In the genomic region with DNA sequence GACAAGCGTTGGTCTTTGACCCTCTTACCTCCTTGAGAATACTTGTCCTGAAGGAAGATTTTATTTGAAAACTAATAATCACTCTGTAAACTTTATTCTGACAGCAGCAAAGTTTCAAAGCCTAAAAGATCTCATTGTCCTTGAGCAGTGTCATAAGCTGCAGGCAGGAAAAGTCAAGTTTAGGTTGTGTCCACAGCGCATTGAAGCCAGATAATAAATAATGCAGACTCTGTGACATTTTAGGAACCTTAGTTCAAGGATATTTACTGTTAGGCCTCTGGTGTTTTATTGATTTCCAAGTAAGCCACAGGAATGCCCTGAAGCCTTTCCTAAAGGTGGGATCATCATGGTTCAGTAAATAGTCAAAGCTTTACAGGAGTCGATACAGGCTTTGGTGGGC, we compare ENCODE assay signal across 13 cellular contexts.
DNase-seq lines count a peak whose midpoint lies in the region; ATAC-seq, FAIRE-seq and TF ChIP-seq lines count a peak whose summit lies in the region.
"Had no signal": no experiment of that assay in that cellular context is flagged by ENCODE, and none has a peak within 500 bp of the region (broad histone marks: within the 10 kb centered on the region; RNA-seq: fewer than 3 reads in every experiment).

No MANE protein-coding gene starts in this region.

- no peak for TF ChIP-seq POLR2A in HepG2 (IDR thresholded peaks at IDR 0.05; ENCODE audit: insufficient read depth in 1 of 2, low read depth in 2 of 2, low read length in 2 of 2)

- no peak for FAIRE-seq in HepG2 (lab: Jason Lieb, UNC)
- FAIRE-seq: H54 had no signal

- no peak overlapping the region for H3K9ac ChIP-seq in HepG2 (ENCODE audit: insufficient read depth, low read depth, low read length)

- no peak overlapping the region for H3K27ac Mint-ChIP-seq in Calu3 (ENCODE audit: unreplicated experiment)
- H3K27ac Mint-ChIP-seq in WTC11 = peak overlapping the region; percentile 5; the same call in 1 of the 2 replicates
- H3K27ac Mint-ChIP-seq: CD14-positive monocyte; CD8-positive, alpha-beta memory T cell had no signal

- POLR2A ChIA-PET in WTC11 (lab: Charles Lee) (no interaction called here), HepG2 (lab: Yijun Ruan, JAX) (no interaction called here), A673 (lab: Charles Lee; ENCODE audit: low non-redundant PET) (no interaction called here)

- H3K36me3 Mint-ChIP-seq in Calu3 (ENCODE audit: insufficient read depth, unreplicated experiment) = no peaks in the 10 kb centered on the region
- H3K36me3 Mint-ChIP-seq in WTC11 = no peaks in the 10 kb centered on the region
- H3K36me3 Mint-ChIP-seq: CD14-positive monocyte; CD8-positive, alpha-beta memory T cell had no signal

- H3K4me2 ChIP-seq in HepG2 (ENCODE audit: low read depth, low read length) = no peak overlapping the region

- H3K4me3 Mint-ChIP-seq in Calu3 (ENCODE audit: low read depth, unreplicated experiment) = no peak overlapping the region
- H3K4me3 Mint-ChIP-seq in WTC11 = no peak overlapping the region
- H3K4me3 Mint-ChIP-seq: CD14-positive monocyte; CD8-positive, alpha-beta memory T cell had no signal

- TF ChIP-seq RAD21 in HepG2 (CRISPR knock-in tag; IDR thresholded peaks at IDR 0.05) = no peak

- ATAC-seq in WTC11 = no peak
- ATAC-seq in HepG2 = peak; percentile 80

- H4K20me1 ChIP-seq in HepG2 (ENCODE audit: insufficient read depth, low read length) = no peaks in the 10 kb centered on the region

- in situ Hi-C loops in HepG2 (cut with HindIII; ENCODE audit: extremely low pct_ligation_motif_present, low pct_unique_long_range_greater_than_20kb) = no loop called here

- WGBS in HepG2 (ENCODE audit: low lambda C conversion rate) = 3% methylated on average over 3 of the region's 3 CpGs

- BruUV-seq in Calu3 (replicated peaks; lab: Mats Ljungman, UMichigan) (no TSS peak), HepG2 (replicated peaks; lab: Mats Ljungman, UMichigan) (no TSS peak), A673 (replicated peaks; lab: Mats Ljungman, UMichigan) (no TSS peak)

- TF ChIP-seq EP300 in HepG2 (IDR thresholded peaks at IDR 0.05; ENCODE audit: low read depth in 2 of 2, low read length in 2 of 2) (no peak), HepG2 (CRISPR knock-in tag; IDR thresholded peaks at IDR 0.05; ENCODE audit: borderline replicate concordance) (no peak)

- H3K27me3 Mint-ChIP-seq in Calu3 (ENCODE audit: unreplicated experiment) = no peaks in the 10 kb centered on the region
- no peaks in the 10 kb centered on the region for H3K27me3 Mint-ChIP-seq in WTC11 (ENCODE audit: low read depth)

- H3K36me3 ChIP-seq in HepG2 (replicated peaks in 1 of 2; ENCODE audit: control insufficient read depth in 1 of 2, insufficient read depth in 2 of 2, low read length in 2 of 2) = no peaks in the 10 kb centered on the region
- no peaks in the 10 kb centered on the region for H3K36me3 ChIP-seq in A673 (ENCODE audit: insufficient read depth, low read length, poor library complexity, severe bottlenecking)

- no peaks in the 10 kb centered on the region; a peak in 1 of 5 replicates for H3K27me3 ChIP-seq in HepG2 (ENCODE audit: control insufficient read depth in 1 of 2, insufficient read depth in 2 of 2, low read length in 2 of 2)
- no peaks in the 10 kb centered on the region for H3K27me3 ChIP-seq in A673 (replicated peaks; ENCODE audit: insufficient read depth, low read depth, low read length, poor library complexity)

- H3K4me3 ChIP-seq in HepG2 (replicated peaks in 1 of 3; ENCODE audit: insufficient read depth in 1 of 3, low read depth in 2 of 3, low read length in 3 of 3) (no peak overlapping the region), A673 (ENCODE audit: low read depth, low read length, poor library complexity, severe bottlenecking) (no peak overlapping the region)

- intact Hi-C loops in Calu3 (cut with micrococcal nuclease; ENCODE audit: unreplicated experiment) (no loop called here), HepG2 (cut with micrococcal nuclease; ENCODE audit: unreplicated experiment) (no loop called here), A673 (cut with micrococcal nuclease; ENCODE audit: unreplicated experiment) (no loop called here)

- no peak overlapping the region for H2AFZ ChIP-seq in HepG2 (ENCODE audit: low read length)

- DNase-seq in Calu3 (peak; percentile 8), HuH-7 (ENCODE audit: low spot score) (peak; percentile 7), WTC11 (ENCODE audit: low spot score) (no peak), HepG2 (ENCODE audit: low spot score) (peak; percentile 4), Ammon's horn (ENCODE audit: low spot score) (no peak), A673 (ENCODE audit: low spot score) (no peak), NCI-H2107 treated with DMSO at 0.1 percent for 48 hours (lab: John Stamatoyannopoulos, UW; ENCODE audit: unreplicated experiment) (no peak)
- DNase-seq in activated effector memory CD4-positive, alpha-beta T cell treated with Interleukin-2 at 50 U/mL for 16 hours = no peak
- DNase-seq: Caco-2; CD8-positive, alpha-beta memory T cell; GF-D8 had no signal

- H3K9me3 ChIP-seq in HepG2 (ENCODE audit: low read length) (no peaks in the 10 kb centered on the region), A673 (ENCODE audit: low read depth, low read length, poor library complexity, severe bottlenecking) (no peaks in the 10 kb centered on the region)
- H3K9me3 ChIP-seq: Caco-2 had no signal

- TF ChIP-seq CTCF in Calu3 (IDR thresholded peaks at IDR 0.05; ENCODE audit: unreplicated experiment) (no peak), WTC11 (IDR thresholded peaks at IDR 0.05) (no peak), HepG2 (CRISPR knock-in tag; IDR thresholded peaks at IDR 0.05) (no peak), A673 (conservative IDR thresholded peaks at IDR 0.05; ENCODE audit: low read depth, low read length) (no peak)

- H3K4me1 Mint-ChIP-seq in Calu3 (ENCODE audit: low read depth, unreplicated experiment) (peaks cover 13% of the 10 kb centered on the region), WTC11 (peaks cover 16% of the 10 kb centered on the region)

- no peak overlapping the region for H3K27ac ChIP-seq in HepG2 (ENCODE audit: extremely low read length, insufficient read depth, low read length)
- no peak overlapping the region for H3K27ac ChIP-seq in A673 (ENCODE audit: low read depth, low read length, poor library complexity, severe bottlenecking)

- CTCF ChIA-PET in Calu3 (lab: Charles Lee) (no interaction called here), WTC11 (lab: Charles Lee) (no interaction called here), HepG2 (lab: Yijun Ruan, JAX; ENCODE audit: low intra/inter-chr PET ratio, low total read pairs) (no interaction called here), A673 (lab: Charles Lee) (no interaction called here)

- no peaks in the 10 kb centered on the region for H3K79me2 ChIP-seq in HepG2 (ENCODE audit: insufficient read depth, low read length)

- H3K9me3 Mint-ChIP-seq in Calu3 (ENCODE audit: low read depth, unreplicated experiment) (no peaks in the 10 kb centered on the region), WTC11 (no peaks in the 10 kb centered on the region)
- H3K9me3 Mint-ChIP-seq: CD8-positive, alpha-beta memory T cell had no signal

- H3K4me1 ChIP-seq in HepG2 (ENCODE audit: insufficient read depth, low read length) (no peaks in the 10 kb centered on the region), A673 (ENCODE audit: insufficient read depth, low read length, poor library complexity, severe bottlenecking) (peaks cover 19% of the 10 kb centered on the region)
- H3K4me1 ChIP-seq: Caco-2 had no signal

TF ChIP-seq in WTC11, 78 proteins besides CTCF, POLR2A, EP300 and RAD21 (continues in another document):
- no peak for TF ChIP-seq NFATC4 (CRISPR knock-in tag; IDR thresholded peaks at IDR 0.05)
- no peak for TF ChIP-seq ZNF671 (CRISPR knock-in tag; IDR thresholded peaks at IDR 0.05)
- TF ChIP-seq KAT7 (CRISPR knock-in tag; IDR thresholded peaks at IDR 0.05; ENCODE audit: borderline replicate concordance) = no peak
- TF ChIP-seq, protein P1, sequence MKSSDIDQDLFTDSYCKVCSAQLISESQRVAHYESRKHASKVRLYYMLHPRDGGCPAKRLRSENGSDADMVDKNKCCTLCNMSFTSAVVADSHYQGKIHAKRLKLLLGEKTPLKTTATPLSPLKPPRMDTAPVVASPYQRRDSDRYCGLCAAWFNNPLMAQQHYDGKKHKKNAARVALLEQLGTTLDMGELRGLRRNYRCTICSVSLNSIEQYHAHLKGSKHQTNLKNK (CRISPR knock-in tag; IDR thresholded peaks at IDR 0.05) = no peak
- TF ChIP-seq JUN (CRISPR knock-in tag; IDR thresholded peaks at IDR 0.05) = no peak

TF ChIP-seq in HepG2, 621 proteins besides CTCF, POLR2A, EP300 and RAD21 (continues in another document):
- TF ChIP-seq HNRNPH1 (optimal IDR thresholded peaks at IDR 0.05; ENCODE audit: low read depth, low read length) (no peak), ZNF615 (CRISPR knock-in tag; IDR thresholded peaks at IDR 0.05; ENCODE audit: borderline replicate concordance) (no peak), SOX6 (IDR thresholded peaks at IDR 0.05) (no peak), SOX6 (CRISPR knock-in tag; IDR thresholded peaks at IDR 0.05) (peak; percentile 52), BCL6 (CRISPR knock-in tag; IDR thresholded peaks at IDR 0.05) (peak; percentile 75), MEIS1 (CRISPR knock-in tag; IDR thresholded peaks at IDR 0.05; ENCODE audit: borderline replicate concordance) (no peak), ZNF614 (CRISPR knock-in tag; IDR thresholded peaks at IDR 0.05; ENCODE audit: borderline replicate concordance) (no peak), ATF5 (CRISPR knock-in tag; IDR thresholded peaks at IDR 0.05; ENCODE audit: low read depth) (no peak), SKI (IDR thresholded peaks at IDR 0.05; ENCODE audit: partially characterized antibody) (peak; percentile 70), RCOR2 (CRISPR knock-in tag; IDR thresholded peaks at IDR 0.05) (no peak), ZMYM4 (CRISPR knock-in tag; IDR thresholded peaks at IDR 0.05) (no peak), EED (CRISPR knock-in tag; IDR thresholded peaks at IDR 0.05) (no peak), FOXP1 (IDR thresholded peaks at IDR 0.05) (no peak), FOXP1 (CRISPR knock-in tag; IDR thresholded peaks at IDR 0.05) (0 out of 2 replicates have a peak, but pooled peaks have one; percentile 20), SIX1 (CRISPR knock-in tag; IDR thresholded peaks at IDR 0.05; ENCODE audit: borderline replicate concordance) (no peak), RARA (CRISPR knock-in tag; IDR thresholded peaks at IDR 0.05) (peak; percentile 88), NPAS2 (CRISPR knock-in tag; IDR thresholded peaks at IDR 0.05; ENCODE audit: borderline replicate concordance) (no peak)

Comparison
In these comparisons a context has a peak if more than half of its experiments do, and no peak if none do; other contexts are left out.
1. DNase-seq: peak in Calu3 (single experiment), HuH-7 (single experiment) and HepG2 (single experiment); none in WTC11 (single experiment), activated effector memory CD4-positive, alpha-beta T cell treated with Interleukin-2 at 50 U/mL for 16 hours (single experiment), Ammon's horn (single experiment), A673 (single experiment) and NCI-H2107 treated with DMSO at 0.1 percent for 48 hours (single experiment).